12 cellular contexts compared by ENCODE assay signal in the genomic region with DNA sequence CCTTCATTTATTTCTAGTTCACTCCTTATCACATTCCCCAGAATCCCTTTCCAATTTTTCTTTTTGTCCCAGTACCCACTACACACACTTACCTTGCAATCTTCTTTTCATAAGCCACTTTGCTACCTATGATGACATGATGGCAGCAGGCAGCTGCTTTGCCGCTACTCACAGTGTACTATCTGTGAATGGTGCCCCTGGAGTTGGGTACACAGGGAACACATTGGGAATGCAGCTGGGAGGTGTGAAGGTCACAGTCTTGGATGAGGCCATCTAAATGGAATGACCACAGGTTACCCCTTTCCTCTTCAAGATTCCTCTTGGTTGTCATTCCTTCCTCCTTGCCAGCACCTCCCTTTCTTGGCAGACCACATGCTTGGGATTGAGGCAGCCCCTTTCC. TPM values are rescaled to one million over a fixed set of nuclear protein-coding genes. Genes with fewer than 3 reads are reported as not detected.
DNase-seq lines count a peak whose midpoint lies in the region; ATAC-seq, FAIRE-seq and TF ChIP-seq lines count a peak whose summit lies in the region.
"Had no signal": no experiment of that assay in that cellular context is flagged by ENCODE, and none has a peak within 500 bp of the region (broad histone marks: within the 10 kb centered on the region; RNA-seq: fewer than 3 reads in every experiment).

No MANE protein-coding gene starts in this region.

- H3K9me1 ChIP-seq in K562 (ENCODE audit: control insufficient read depth, insufficient read depth, low read length), result no peaks in the 10 kb centered on the region

- H3K4me1 ChIP-seq in K562 (replicated peaks in 1 of 2; ENCODE audit: control insufficient read depth in 2 of 2, insufficient read depth in 2 of 2, low read length in 2 of 2), result no peaks in the 10 kb centered on the region
- H3K4me1 ChIP-seq in kidney (ENCODE audit: control insufficient read depth in 1 of 2, insufficient read depth in 1 of 2, low read depth in 1 of 2, low read length in 2 of 2), result no peaks in the 10 kb centered on the region
- H3K4me1 ChIP-seq: testis had no signal

- no TSS peak for BruUV-seq in K562 (replicated peaks; lab: Mats Ljungman, UMichigan)

- peak overlapping the region; percentile 27 for H2AFZ ChIP-seq in K562 (ENCODE audit: low read depth, low read length)

- H4K20me1 ChIP-seq in K562 (replicated peaks; ENCODE audit: control insufficient read depth, insufficient read depth, low read length), result no peaks in the 10 kb centered on the region

- no peak for TF ChIP-seq RAD21 in K562 (CRISPR knock-in tag; conservative IDR thresholded peaks at IDR 0.05 in 1 of 2, IDR thresholded peaks at IDR 0.05 in 1 of 2)

- H3K79me2 ChIP-seq in K562 (ENCODE audit: control insufficient read depth, insufficient read depth, low read length), result no peaks in the 10 kb centered on the region

- H3K4me3 ChIP-seq in K562 (no peak overlapping the region), kidney (ENCODE audit: low read length in 2 of 2) (no peak overlapping the region)
- H3K4me3 ChIP-seq: cardiac muscle cell, testis had no signal

- CTCF ChIA-PET in K562 (lab: Yijun Ruan, JAX; ENCODE audit: low intra/inter-chr PET ratio), result no interaction called here

- intact Hi-C loops in K562 (cut with micrococcal nuclease) (no loop called here), kidney (cut with DNase I) (no loop called here)

- H3K4me2 ChIP-seq in K562 (ENCODE audit: insufficient read depth, low read length), result no peak overlapping the region

- H3K27me3 ChIP-seq in K562 (ENCODE audit: control insufficient read depth in 2 of 2, insufficient read depth in 2 of 2, low read length in 2 of 2), result no peaks in the 10 kb centered on the region
- H3K27me3 ChIP-seq: cardiac muscle cell, neutrophil, testis had no signal

- TF ChIP-seq POLR2A in GM12891 (IDR thresholded peaks at IDR 0.05; ENCODE audit: low read depth, low read length), result no peak
- TF ChIP-seq POLR2A in K562 (conservative IDR thresholded peaks at IDR 0.05), result no peak

- FAIRE-seq in GM12891 (lab: Jason Lieb, UNC) (peak; percentile 16), K562 (lab: Jason Lieb, UNC) (no peak), kidney (lab: Jason Lieb, UNC) (no peak)

- H3K27ac ChIP-seq in K562 (ENCODE audit: extremely low read depth, low read depth, low read length), result no peak overlapping the region
- no peak overlapping the region for H3K27ac ChIP-seq in kidney (ENCODE audit: low read depth in 2 of 2, low read length in 2 of 2)
- H3K27ac ChIP-seq: cardiac muscle cell, neutrophil, testis had no signal

- peak; percentile 32 for ATAC-seq in GM19035 (IDR thresholded peaks at IDR 0.05; ENCODE audit: unreplicated experiment)
- peak; percentile 7 for ATAC-seq in HG03354 (IDR thresholded peaks at IDR 0.05; ENCODE audit: poor library complexity, severe bottlenecking, unreplicated experiment)
- no peak for ATAC-seq in K562

- TF ChIP-seq EP300 in K562 (IDR thresholded peaks at IDR 0.05; ENCODE audit: low read length), result no peak

- no peak overlapping the region for H3K9ac ChIP-seq in K562 (ENCODE audit: insufficient read depth in 1 of 2, low read depth in 2 of 2, low read length in 2 of 2)
- H3K9ac ChIP-seq in kidney (ENCODE audit: low read length in 2 of 2), result no peak overlapping the region

- TF ChIP-seq CTCF in K562 (IDR thresholded peaks at IDR 0.05 in 2 of 3, conservative IDR thresholded peaks at IDR 0.05 in 1 of 3; ENCODE audit: insufficient read depth in 2 of 3, low read depth in 1 of 3, low read length in 3 of 3) (no peak), kidney (IDR thresholded peaks at IDR 0.05; ENCODE audit: borderline replicate concordance, extremely low read depth, insufficient read depth) (no peak)

- H3K9me3 ChIP-seq in K562 (replicated peaks; ENCODE audit: control insufficient read depth, insufficient read depth, low read depth, low read length) (no peaks in the 10 kb centered on the region), kidney (ENCODE audit: control insufficient read depth in 1 of 2, low read length in 2 of 2) (no peaks in the 10 kb centered on the region)
- H3K9me3 ChIP-seq: neutrophil, testis had no signal

- WGBS in K562 (ENCODE audit: insufficient coverage, low coverage, missing lambda C conversion rate), result 83% methylated on average over 1 of the region's 1 CpG

- DNase-seq in GM12891 (ENCODE audit: insufficient read length, low spot score), result no peak
- no peak for DNase-seq in K562 (ENCODE audit: extremely low read depth in 1 of 4, low spot score in 3 of 4)
- DNase-seq in kidney, result no peak
- no peak for DNase-seq in AG08396 (ENCODE audit: low spot score)
- no peak for DNase-seq in NOMO-1 treated with dmso at 0.1 percent for 144 hours (lab: John Stamatoyannopoulos, UW; ENCODE audit: unreplicated experiment)
- DNase-seq: NCI-H1417 treated with DMSO at 0.1 percent for 48 hours, SHP77 treated with DMSO at 0.1 percent for 48 hours, testis had no signal

- in situ Hi-C loops in K562 (cut with MboI), result no loop called here

- POLR2A ChIA-PET in K562 (lab: Yijun Ruan, JAX), result no interaction called here

- no peaks in the 10 kb centered on the region for H3K36me3 ChIP-seq in K562 (ENCODE audit: control insufficient read depth, insufficient read depth, low read length)
- no peaks in the 10 kb centered on the region for H3K36me3 ChIP-seq in kidney (ENCODE audit: control insufficient read depth in 1 of 2, insufficient read depth in 2 of 2, low read length in 2 of 2)
- H3K36me3 ChIP-seq: cardiac muscle cell, neutrophil had no signal

TF ChIP-seq in GM12891, 5 proteins besides CTCF, POLR2A, EP300 and RAD21:
- TF ChIP-seq SPI1 (IDR thresholded peaks at IDR 0.05; ENCODE audit: low read depth, low read length) (no peak), POU2F2 (IDR thresholded peaks at IDR 0.05; ENCODE audit: low read depth, low read length) (no peak), TAF1 (IDR thresholded peaks at IDR 0.05; ENCODE audit: low read depth, low read length) (no peak), POLR2AphosphoS5 (IDR thresholded peaks at IDR 0.05; ENCODE audit: low read depth, low read length) (no peak), PAX5 (IDR thresholded peaks at IDR 0.05; ENCODE audit: insufficient read depth, low read length, severe bottlenecking) (no peak)

TF ChIP-seq in K562, 482 proteins besides CTCF, POLR2A, EP300 and RAD21 (continues in another document):
- TF ChIP-seq, protein P1, sequence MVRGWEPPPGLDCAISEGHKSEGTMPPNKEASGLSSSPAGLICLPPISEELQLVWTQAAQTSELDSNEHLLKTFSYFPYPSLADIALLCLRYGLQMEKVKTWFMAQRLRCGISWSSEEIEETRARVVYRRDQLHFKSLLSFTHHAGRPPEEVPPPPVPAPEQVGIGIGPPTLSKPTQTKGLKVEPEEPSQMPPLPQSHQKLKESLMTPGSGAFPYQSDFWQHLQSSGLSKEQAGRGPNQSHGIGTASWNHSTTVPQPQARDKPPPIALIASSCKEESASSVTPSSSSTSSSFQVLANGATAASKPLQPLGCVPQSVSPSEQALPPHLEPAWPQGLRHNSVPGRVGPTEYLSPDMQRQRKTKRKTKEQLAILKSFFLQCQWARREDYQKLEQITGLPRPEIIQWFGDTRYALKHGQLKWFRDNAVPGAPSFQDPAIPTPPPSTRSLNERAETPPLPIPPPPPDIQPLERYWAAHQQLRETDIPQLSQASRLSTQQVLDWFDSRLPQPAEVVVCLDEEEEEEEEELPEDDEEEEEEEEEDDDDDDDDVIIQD (CRISPR knock-in tag; IDR thresholded peaks at IDR 0.05), result no peak
- TF ChIP-seq HDAC8 (tag; IDR thresholded peaks at IDR 0.05), result no peak
- no peak for TF ChIP-seq ZNF561 (CRISPR knock-in tag; conservative IDR thresholded peaks at IDR 0.05)
- TF ChIP-seq, protein P2, sequence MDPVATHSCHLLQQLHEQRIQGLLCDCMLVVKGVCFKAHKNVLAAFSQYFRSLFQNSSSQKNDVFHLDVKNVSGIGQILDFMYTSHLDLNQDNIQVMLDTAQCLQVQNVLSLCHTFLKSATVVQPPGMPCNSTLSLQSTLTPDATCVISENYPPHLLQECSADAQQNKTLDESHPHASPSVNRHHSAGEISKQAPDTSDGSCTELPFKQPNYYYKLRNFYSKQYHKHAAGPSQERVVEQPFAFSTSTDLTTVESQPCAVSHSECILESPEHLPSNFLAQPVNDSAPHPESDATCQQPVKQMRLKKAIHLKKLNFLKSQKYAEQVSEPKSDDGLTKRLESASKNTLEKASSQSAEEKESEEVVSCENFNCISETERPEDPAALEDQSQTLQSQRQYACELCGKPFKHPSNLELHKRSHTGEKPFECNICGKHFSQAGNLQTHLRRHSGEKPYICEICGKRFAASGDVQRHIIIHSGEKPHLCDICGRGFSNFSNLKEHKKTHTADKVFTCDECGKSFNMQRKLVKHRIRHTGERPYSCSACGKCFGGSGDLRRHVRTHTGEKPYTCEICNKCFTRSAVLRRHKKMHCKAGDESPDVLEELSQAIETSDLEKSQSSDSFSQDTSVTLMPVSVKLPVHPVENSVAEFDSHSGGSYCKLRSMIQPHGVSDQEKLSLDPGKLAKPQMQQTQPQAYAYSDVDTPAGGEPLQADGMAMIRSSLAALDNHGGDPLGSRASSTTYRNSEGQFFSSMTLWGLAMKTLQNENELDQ (CRISPR knock-in tag; IDR thresholded peaks at IDR 0.05; ENCODE audit: borderline replicate concordance), result no peak
- TF ChIP-seq MTA3 (IDR thresholded peaks at IDR 0.05; ENCODE audit: borderline replicate concordance), result no peak

RNA-seq across cellular contexts. Expression of a gene that starts 20.8 kb away (rescaled TPM):
- 2.6 TPM for polyA plus RNA-seq in GM12891 (2012; ENCODE audit: low read depth, missing spikeins)
- total RNA-seq in K562 (2011; cell fraction: chromatin; rRNA removed; ENCODE audit: low replicate concordance), result 52.4 and 113 TPM in 2 replicates
- total RNA-seq in K562 (2011; cell fraction: nucleolus; rRNA removed), result 18.5 and 29.7 TPM in 2 replicates
- total RNA-seq in K562 (2011; cell fraction: nucleoplasm; rRNA removed), result 43.6 and 75.6 TPM in 2 replicates
- total RNA-seq in K562 (2014; rRNA removed), result 24.7 and 27.0 TPM in 2 replicates
- total RNA-seq in K562 (2014; rRNA removed; fragmentation: Illumina TruSeq; extraction: Trizol), result 24.2 and 29.6 TPM in 2 replicates
- total RNA-seq in K562 (2015; rRNA removed; fragmentation: Illumina TruSeq; extraction: Trizol), result 23.5 and 27.3 TPM in 2 replicates
- 34.2 and 38.8 TPM in 2 replicates for total RNA-seq in K562 (2021)
- 23.1 and 29.7 TPM in 2 replicates for polyA plus RNA-seq in K562 (2011; rRNA removed)
- polyA plus RNA-seq in K562 (2011; cell fraction: cytosol; rRNA removed), result 8.2 and 12.3 TPM in 2 replicates
- 58.7 and 77.6 TPM in 2 replicates for polyA plus RNA-seq in K562 (2011; cell fraction: nucleus; rRNA removed)
- 25.2 and 29.4 TPM in 2 replicates for polyA plus RNA-seq in K562 (2012)
- 39.0 and 41.2 TPM in 2 replicates for polyA plus RNA-seq in K562 (2014; fragmentation: Illumina TruSeq; extraction: Trizol)
- polyA plus RNA-seq in K562 (2014; fragmentation: Nextera tagmentation; extraction: Ambion mirVana), result 1 to 10 TPM; 6.6 to 6.8 TPM
- 22.2 and 22.3 TPM in 2 replicates for polyA plus RNA-seq in K562 (2014; rRNA removed)
- 48.4 and 50.0 TPM in 2 replicates for polyA minus RNA-seq in K562 (2011; rRNA and poly(A)+ RNA removed)
- polyA minus RNA-seq in K562 (2011; cell fraction: cytosol; rRNA and poly(A)+ RNA removed), result 15.6 and 16.9 TPM in 2 replicates
- 39.2 and 45.5 TPM in 2 replicates for polyA minus RNA-seq in K562 (2011; cell fraction: nucleus; rRNA and poly(A)+ RNA removed)
- total RNA-seq in kidney, result 48.9 TPM
- polyA plus RNA-seq in kidney (ENCODE audit: insufficient read depth, low read depth, low replicate concordance), result 3.6 TPM
